In the genomic region with DNA sequence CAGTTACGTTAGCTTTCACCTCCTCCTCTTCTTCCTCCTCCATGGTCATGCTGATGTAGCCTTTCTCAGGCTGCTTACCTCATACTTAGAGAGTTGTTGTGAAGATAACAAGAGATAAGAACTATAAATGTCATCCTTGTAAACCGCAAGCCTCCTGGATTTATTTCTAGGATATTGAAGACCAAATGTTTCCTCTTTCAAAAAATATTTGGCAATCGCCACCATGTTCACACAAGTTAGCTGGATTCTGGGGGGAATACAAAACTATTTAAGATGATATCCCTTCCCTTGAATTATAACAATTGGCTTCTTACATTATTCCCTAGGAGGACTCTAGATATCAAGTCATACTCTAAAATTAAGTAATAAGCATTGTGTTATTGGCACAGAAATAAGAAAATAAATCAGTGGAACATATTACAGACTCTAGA, we compare ENCODE assay signal across 1 cellular context.
TF ChIP-seq lines count a peak whose summit lies in the region.

No MANE protein-coding gene starts in this region.

TF ChIP-seq in HEK293, 187 proteins besides CTCF, POLR2A, EP300 and RAD21 (continued from another document):
- TF ChIP-seq, protein P1, sequence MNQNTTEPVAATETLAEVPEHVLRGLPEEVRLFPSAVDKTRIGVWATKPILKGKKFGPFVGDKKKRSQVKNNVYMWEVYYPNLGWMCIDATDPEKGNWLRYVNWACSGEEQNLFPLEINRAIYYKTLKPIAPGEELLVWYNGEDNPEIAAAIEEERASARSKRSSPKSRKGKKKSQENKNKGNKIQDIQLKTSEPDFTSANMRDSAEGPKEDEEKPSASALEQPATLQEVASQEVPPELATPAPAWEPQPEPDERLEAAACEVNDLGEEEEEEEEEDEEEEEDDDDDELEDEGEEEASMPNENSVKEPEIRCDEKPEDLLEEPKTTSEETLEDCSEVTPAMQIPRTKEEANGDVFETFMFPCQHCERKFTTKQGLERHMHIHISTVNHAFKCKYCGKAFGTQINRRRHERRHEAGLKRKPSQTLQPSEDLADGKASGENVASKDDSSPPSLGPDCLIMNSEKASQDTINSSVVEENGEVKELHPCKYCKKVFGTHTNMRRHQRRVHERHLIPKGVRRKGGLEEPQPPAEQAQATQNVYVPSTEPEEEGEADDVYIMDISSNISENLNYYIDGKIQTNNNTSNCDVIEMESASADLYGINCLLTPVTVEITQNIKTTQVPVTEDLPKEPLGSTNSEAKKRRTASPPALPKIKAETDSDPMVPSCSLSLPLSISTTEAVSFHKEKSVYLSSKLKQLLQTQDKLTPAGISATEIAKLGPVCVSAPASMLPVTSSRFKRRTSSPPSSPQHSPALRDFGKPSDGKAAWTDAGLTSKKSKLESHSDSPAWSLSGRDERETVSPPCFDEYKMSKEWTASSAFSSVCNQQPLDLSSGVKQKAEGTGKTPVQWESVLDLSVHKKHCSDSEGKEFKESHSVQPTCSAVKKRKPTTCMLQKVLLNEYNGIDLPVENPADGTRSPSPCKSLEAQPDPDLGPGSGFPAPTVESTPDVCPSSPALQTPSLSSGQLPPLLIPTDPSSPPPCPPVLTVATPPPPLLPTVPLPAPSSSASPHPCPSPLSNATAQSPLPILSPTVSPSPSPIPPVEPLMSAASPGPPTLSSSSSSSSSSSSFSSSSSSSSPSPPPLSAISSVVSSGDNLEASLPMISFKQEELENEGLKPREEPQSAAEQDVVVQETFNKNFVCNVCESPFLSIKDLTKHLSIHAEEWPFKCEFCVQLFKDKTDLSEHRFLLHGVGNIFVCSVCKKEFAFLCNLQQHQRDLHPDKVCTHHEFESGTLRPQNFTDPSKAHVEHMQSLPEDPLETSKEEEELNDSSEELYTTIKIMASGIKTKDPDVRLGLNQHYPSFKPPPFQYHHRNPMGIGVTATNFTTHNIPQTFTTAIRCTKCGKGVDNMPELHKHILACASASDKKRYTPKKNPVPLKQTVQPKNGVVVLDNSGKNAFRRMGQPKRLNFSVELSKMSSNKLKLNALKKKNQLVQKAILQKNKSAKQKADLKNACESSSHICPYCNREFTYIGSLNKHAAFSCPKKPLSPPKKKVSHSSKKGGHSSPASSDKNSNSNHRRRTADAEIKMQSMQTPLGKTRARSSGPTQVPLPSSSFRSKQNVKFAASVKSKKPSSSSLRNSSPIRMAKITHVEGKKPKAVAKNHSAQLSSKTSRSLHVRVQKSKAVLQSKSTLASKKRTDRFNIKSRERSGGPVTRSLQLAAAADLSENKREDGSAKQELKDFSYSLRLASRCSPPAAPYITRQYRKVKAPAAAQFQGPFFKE (tag by site-specific recombination; IDR thresholded peaks at IDR 0.05; ENCODE audit: borderline replicate concordance): no peak
- TF ChIP-seq ZBTB21 (tag by site-specific recombination; IDR thresholded peaks at IDR 0.05) (peak; percentile 91), ZBTB20 (tag by site-specific recombination; IDR thresholded peaks at IDR 0.05) (no peak), ZNF449 (tag by site-specific recombination; IDR thresholded peaks at IDR 0.05) (no peak), ZNF670 (tag by site-specific recombination; IDR thresholded peaks at IDR 0.05; ENCODE audit: low read depth) (no peak), ZNF785 (tag by site-specific recombination; IDR thresholded peaks at IDR 0.05) (no peak), ZNF501 (tag by site-specific recombination; IDR thresholded peaks at IDR 0.05) (no peak), ZSCAN4 (tag by site-specific recombination; IDR thresholded peaks at IDR 0.05) (no peak), ZNF544 (tag by site-specific recombination; IDR thresholded peaks at IDR 0.05) (no peak), MYNN (tag by site-specific recombination; IDR thresholded peaks at IDR 0.05; ENCODE audit: borderline replicate concordance) (no peak), ZNF19 (tag by site-specific recombination; IDR thresholded peaks at IDR 0.05; ENCODE audit: low read depth) (no peak), ZNF701 (tag by site-specific recombination; IDR thresholded peaks at IDR 0.05) (no peak), KLF16 (tag by site-specific recombination; IDR thresholded peaks at IDR 0.05) (no peak), ZNF423 (tag by site-specific recombination; IDR thresholded peaks at IDR 0.05) (no peak), ZNF426 (tag by site-specific recombination; IDR thresholded peaks at IDR 0.05) (no peak), ZNF624 (tag by site-specific recombination; IDR thresholded peaks at IDR 0.05) (no peak), ZNF394 (tag by site-specific recombination; IDR thresholded peaks at IDR 0.05; ENCODE audit: borderline replicate concordance) (no peak), ZBTB48 (tag by site-specific recombination; IDR thresholded peaks at IDR 0.05) (no peak), YY1 (tag by site-specific recombination; IDR thresholded peaks at IDR 0.05) (no peak), ZNF626 (tag by site-specific recombination; IDR thresholded peaks at IDR 0.05) (no peak), PATZ1 (tag by site-specific recombination; IDR thresholded peaks at IDR 0.05) (no peak), KLF8 (tag by site-specific recombination; IDR thresholded peaks at IDR 0.05) (peak; percentile 76), ZNF2 (tag by site-specific recombination; IDR thresholded peaks at IDR 0.05) (no peak), ZNF391 (tag by site-specific recombination; IDR thresholded peaks at IDR 0.05; ENCODE audit: borderline replicate concordance, low read depth) (no peak), KLF9 (tag by site-specific recombination; IDR thresholded peaks at IDR 0.05; ENCODE audit: low read depth) (no peak), ZNF157 (tag by site-specific recombination; IDR thresholded peaks at IDR 0.05) (no peak)
- TF ChIP-seq, protein P2, sequence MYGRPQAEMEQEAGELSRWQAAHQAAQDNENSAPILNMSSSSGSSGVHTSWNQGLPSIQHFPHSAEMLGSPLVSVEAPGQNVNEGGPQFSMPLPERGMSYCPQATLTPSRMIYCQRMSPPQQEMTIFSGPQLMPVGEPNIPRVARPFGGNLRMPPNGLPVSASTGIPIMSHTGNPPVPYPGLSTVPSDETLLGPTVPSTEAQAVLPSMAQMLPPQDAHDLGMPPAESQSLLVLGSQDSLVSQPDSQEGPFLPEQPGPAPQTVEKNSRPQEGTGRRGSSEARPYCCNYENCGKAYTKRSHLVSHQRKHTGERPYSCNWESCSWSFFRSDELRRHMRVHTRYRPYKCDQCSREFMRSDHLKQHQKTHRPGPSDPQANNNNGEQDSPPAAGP (tag by site-specific recombination; IDR thresholded peaks at IDR 0.05): no peak
- TF ChIP-seq, protein P3, sequence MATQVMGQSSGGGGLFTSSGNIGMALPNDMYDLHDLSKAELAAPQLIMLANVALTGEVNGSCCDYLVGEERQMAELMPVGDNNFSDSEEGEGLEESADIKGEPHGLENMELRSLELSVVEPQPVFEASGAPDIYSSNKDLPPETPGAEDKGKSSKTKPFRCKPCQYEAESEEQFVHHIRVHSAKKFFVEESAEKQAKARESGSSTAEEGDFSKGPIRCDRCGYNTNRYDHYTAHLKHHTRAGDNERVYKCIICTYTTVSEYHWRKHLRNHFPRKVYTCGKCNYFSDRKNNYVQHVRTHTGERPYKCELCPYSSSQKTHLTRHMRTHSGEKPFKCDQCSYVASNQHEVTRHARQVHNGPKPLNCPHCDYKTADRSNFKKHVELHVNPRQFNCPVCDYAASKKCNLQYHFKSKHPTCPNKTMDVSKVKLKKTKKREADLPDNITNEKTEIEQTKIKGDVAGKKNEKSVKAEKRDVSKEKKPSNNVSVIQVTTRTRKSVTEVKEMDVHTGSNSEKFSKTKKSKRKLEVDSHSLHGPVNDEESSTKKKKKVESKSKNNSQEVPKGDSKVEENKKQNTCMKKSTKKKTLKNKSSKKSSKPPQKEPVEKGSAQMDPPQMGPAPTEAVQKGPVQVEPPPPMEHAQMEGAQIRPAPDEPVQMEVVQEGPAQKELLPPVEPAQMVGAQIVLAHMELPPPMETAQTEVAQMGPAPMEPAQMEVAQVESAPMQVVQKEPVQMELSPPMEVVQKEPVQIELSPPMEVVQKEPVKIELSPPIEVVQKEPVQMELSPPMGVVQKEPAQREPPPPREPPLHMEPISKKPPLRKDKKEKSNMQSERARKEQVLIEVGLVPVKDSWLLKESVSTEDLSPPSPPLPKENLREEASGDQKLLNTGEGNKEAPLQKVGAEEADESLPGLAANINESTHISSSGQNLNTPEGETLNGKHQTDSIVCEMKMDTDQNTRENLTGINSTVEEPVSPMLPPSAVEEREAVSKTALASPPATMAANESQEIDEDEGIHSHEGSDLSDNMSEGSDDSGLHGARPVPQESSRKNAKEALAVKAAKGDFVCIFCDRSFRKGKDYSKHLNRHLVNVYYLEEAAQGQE (tag by site-specific recombination; IDR thresholded peaks at IDR 0.05): no peak
- TF ChIP-seq, protein P4, sequence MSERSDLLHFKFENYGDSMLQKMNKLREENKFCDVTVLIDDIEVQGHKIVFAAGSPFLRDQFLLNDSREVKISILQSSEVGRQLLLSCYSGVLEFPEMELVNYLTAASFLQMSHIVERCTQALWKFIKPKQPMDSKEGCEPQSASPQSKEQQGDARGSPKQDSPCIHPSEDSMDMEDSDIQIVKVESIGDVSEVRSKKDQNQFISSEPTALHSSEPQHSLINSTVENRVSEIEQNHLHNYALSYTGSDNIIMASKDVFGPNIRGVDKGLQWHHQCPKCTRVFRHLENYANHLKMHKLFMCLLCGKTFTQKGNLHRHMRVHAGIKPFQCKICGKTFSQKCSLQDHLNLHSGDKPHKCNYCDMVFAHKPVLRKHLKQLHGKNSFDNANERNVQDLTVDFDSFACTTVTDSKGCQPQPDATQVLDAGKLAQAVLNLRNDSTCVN (tag by site-specific recombination; optimal IDR thresholded peaks at IDR 0.05): no peak
- TF ChIP-seq, protein P5, sequence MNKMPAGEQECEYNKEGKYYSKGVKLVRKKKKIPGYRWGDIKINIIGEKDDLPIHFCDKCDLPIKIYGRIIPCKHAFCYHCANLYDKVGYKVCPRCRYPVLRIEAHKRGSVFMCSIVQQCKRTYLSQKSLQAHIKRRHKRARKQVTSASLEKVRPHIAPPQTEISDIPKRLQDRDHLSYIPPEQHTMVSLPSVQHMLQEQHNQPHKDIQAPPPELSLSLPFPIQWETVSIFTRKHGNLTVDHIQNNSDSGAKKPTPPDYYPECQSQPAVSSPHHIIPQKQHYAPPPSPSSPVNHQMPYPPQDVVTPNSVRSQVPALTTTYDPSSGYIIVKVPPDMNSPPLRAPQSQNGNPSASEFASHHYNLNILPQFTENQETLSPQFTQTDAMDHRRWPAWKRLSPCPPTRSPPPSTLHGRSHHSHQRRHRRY (tag by site-specific recombination; IDR thresholded peaks at IDR 0.05): no peak
- TF ChIP-seq, protein P6, sequence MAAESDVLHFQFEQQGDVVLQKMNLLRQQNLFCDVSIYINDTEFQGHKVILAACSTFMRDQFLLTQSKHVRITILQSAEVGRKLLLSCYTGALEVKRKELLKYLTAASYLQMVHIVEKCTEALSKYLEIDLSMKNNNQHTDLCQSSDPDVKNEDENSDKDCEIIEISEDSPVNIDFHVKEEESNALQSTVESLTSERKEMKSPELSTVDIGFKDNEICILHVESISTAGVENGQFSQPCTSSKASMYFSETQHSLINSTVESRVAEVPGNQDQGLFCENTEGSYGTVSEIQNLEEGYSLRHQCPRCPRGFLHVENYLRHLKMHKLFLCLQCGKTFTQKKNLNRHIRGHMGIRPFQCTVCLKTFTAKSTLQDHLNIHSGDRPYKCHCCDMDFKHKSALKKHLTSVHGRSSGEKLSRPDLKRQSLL (tag by site-specific recombination; IDR thresholded peaks at IDR 0.05): no peak
